In the genomic region with DNA sequence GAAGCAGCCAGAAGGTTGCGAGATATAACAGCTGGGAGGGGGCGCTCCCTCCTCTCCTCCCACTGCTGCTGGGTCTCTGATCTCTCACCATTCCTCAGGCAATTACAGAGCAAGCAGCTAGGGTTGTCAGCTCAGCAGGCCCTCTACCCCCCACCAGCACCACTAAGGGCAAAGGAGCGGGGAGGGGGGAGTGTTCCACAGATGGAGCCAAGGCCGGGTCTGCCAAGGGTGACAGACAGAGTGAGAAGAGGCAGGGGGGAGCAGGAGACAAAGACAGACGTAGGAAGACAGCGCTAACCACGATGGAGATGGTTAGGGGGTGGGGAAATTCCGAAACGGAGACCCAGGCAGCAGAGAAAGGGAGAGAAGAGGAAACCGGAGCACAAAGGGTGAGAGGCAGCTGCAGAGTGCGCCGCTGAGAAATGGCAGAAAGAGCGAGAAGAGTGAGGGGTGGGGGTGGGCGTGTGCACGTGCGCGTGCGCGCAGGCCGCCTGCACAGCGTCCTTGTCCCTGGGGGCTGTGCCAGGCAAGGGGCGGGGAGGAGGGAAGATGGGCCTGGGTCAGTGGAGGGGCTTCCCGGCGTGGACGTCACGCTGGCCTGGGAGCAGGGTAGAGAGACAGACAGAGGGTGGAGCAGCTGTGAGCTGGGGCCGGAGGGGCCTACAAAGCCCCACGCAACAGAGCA, we compare ENCODE assay signal across 11 cellular contexts. TPM values are rescaled to one million over a fixed set of nuclear protein-coding genes. Genes with fewer than 3 reads are reported as not detected.
DNase-seq lines count a peak whose midpoint lies in the region; ATAC-seq and TF ChIP-seq lines count a peak whose summit lies in the region.
"Had no signal": no experiment of that assay in that cellular context is flagged by ENCODE, and none has a peak within 500 bp of the region (broad histone marks: within the 10 kb centered on the region; RNA-seq: fewer than 3 reads in every experiment).

No MANE protein-coding gene starts in this region.

- no peaks in the 10 kb centered on the region for H3K9me3 ChIP-seq in CD8-positive, alpha-beta T cell (ENCODE audit: low read length)
- H3K9me3 ChIP-seq in HUES64 (ENCODE audit: insufficient read depth, low read depth, low read length), result no peaks in the 10 kb centered on the region
- H3K9me3 ChIP-seq: breast epithelium, neutrophil had no signal

- CTCF ChIA-PET in CD8-positive, alpha-beta T cell (lab: Charles Lee), result no interaction called here

- H3K36me3 ChIP-seq in CD8-positive, alpha-beta T cell (ENCODE audit: insufficient read depth, low read length), result no peaks in the 10 kb centered on the region
- no peaks in the 10 kb centered on the region for H3K36me3 ChIP-seq in HUES64 (ENCODE audit: insufficient read depth, low read length)
- H3K36me3 ChIP-seq: breast epithelium, neutrophil had no signal

- H3K36me3 Mint-ChIP-seq in CD8-positive, alpha-beta T cell, result no peaks in the 10 kb centered on the region
- H3K36me3 Mint-ChIP-seq in memory B cell, result peaks cover 11% of the 10 kb centered on the region

- H3K9me3 Mint-ChIP-seq in CD8-positive, alpha-beta T cell, result no peaks in the 10 kb centered on the region
- no peaks in the 10 kb centered on the region for H3K9me3 Mint-ChIP-seq in memory B cell

- H3K4me3 Mint-ChIP-seq in CD8-positive, alpha-beta T cell, result no peak overlapping the region
- H3K4me3 Mint-ChIP-seq in memory B cell, result peak overlapping the region; percentile 9

- no peak overlapping the region for H3K27ac Mint-ChIP-seq in CD8-positive, alpha-beta T cell
- H3K27ac Mint-ChIP-seq in memory B cell, result no peak overlapping the region

- no peaks in the 10 kb centered on the region for H3K27me3 ChIP-seq in CD8-positive, alpha-beta T cell (ENCODE audit: insufficient read depth, low read length)
- no peaks in the 10 kb centered on the region for H3K27me3 ChIP-seq in HUES64 (ENCODE audit: insufficient read depth, low read length)

- 3% methylated on average over 28 of the region's 28 CpGs for WGBS in HUES64

- H3K9ac ChIP-seq in HUES64 (ENCODE audit: low read depth, low read length), result no peak overlapping the region

- ATAC-seq in CD8-positive, alpha-beta T cell, result peak; percentile 29
- ATAC-seq in memory B cell (ENCODE audit: low read depth), result peak; percentile 56
- ATAC-seq in GM21717 (IDR thresholded peaks at IDR 0.05; ENCODE audit: unreplicated experiment), result no peak

- intact Hi-C loops in CD8-positive, alpha-beta T cell (cut with DNase I, micrococcal nuclease), result no loop called here

- H3K27ac ChIP-seq in CD8-positive, alpha-beta T cell (ENCODE audit: low read depth, low read length), result no peak overlapping the region
- H3K27ac ChIP-seq in HUES64 (ENCODE audit: low read depth, low read length), result no peak overlapping the region
- H3K27ac ChIP-seq: breast epithelium, neutrophil had no signal

- no peak overlapping the region for H3K4me3 ChIP-seq in CD8-positive, alpha-beta T cell (ENCODE audit: low read depth, low read length)
- H3K4me3 ChIP-seq in HUES64 (ENCODE audit: low read length), result peak overlapping the region; percentile 33
- H3K4me3 ChIP-seq: breast epithelium had no signal

- POLR2A ChIA-PET in CD8-positive, alpha-beta T cell (lab: Charles Lee), result no interaction called here

- H3K27me3 Mint-ChIP-seq in CD8-positive, alpha-beta T cell (ENCODE audit: low read depth), result peaks cover 18% of the 10 kb centered on the region
- peaks cover 22% of the 10 kb centered on the region for H3K27me3 Mint-ChIP-seq in memory B cell

- H3K4me1 ChIP-seq in CD8-positive, alpha-beta T cell (ENCODE audit: insufficient read depth, low read length), result no peaks in the 10 kb centered on the region
- H3K4me1 ChIP-seq in HUES64 (ENCODE audit: insufficient read depth, low read length), result peaks cover 41% of the 10 kb centered on the region
- H3K4me1 ChIP-seq: breast epithelium had no signal

- peaks cover 11% of the 10 kb centered on the region for H3K4me1 Mint-ChIP-seq in CD8-positive, alpha-beta T cell (ENCODE audit: low read depth)
- peaks cover 20% of the 10 kb centered on the region for H3K4me1 Mint-ChIP-seq in memory B cell

- no peak for TF ChIP-seq CTCF in CD8-positive, alpha-beta T cell (IDR thresholded peaks at IDR 0.05)

- peak in 1 of 7 experiments; percentile 34 for DNase-seq in CD8-positive, alpha-beta T cell
- peak; percentile 75 for DNase-seq in SK-N-DZ (ENCODE audit: low spot score)
- no peak for DNase-seq in memory B cell (ENCODE audit: low spot score in 2 of 2)
- no peak for DNase-seq in stimulated activated naive CD4-positive, alpha-beta T cell treated with Interleukin-2 at 50 U/mL for 16 hours (lab: John Stamatoyannopoulos, UW)
- DNase-seq in mucosa of gallbladder (ENCODE audit: low spot score), result no peak
- no peak for DNase-seq in OCI-M2 (lab: John Stamatoyannopoulos, UW; ENCODE audit: unreplicated experiment)

RNA-seq across cellular contexts. Expression of a gene that starts 6.9 kb away (rescaled TPM):
- total RNA-seq in CD8-positive, alpha-beta T cell, result under 1 TPM in 1 of 2 experiments, not detected in 1; 0.05 TPM
- 11.7 TPM for polyA plus RNA-seq in HUES64 (2013, experiment 1 of 2)
- polyA plus RNA-seq in HUES64 (2013, experiment 2 of 2), result 12.6 TPM
- polyA plus RNA-seq in SK-N-DZ (2014; cell fraction: cytosol; rRNA removed), result 45.6 and 63.6 TPM in 2 replicates
- polyA plus RNA-seq in SK-N-DZ (2014; cell fraction: nucleus; rRNA removed), result 53.1 and 95.1 TPM in 2 replicates
- 10.0 TPM for total RNA-seq in mucosa of gallbladder

RNA-seq across cellular contexts. Expression of a gene that starts 25.4 kb away (rescaled TPM):
- not detected for total RNA-seq in CD8-positive, alpha-beta T cell
- polyA plus RNA-seq in HUES64 (2013, experiment 1 of 2), result not detected
- not detected for polyA plus RNA-seq in HUES64 (2013, experiment 2 of 2)
- polyA plus RNA-seq in SK-N-DZ (2014; cell fraction: cytosol; rRNA removed), result not detected in 2 replicates
- polyA plus RNA-seq in SK-N-DZ (2014; cell fraction: nucleus; rRNA removed), result 0.22 TPM in 1 of 2 replicates, not detected in the other
- 1.1 TPM for total RNA-seq in mucosa of gallbladder
- total RNA-seq: frontal cortex had no signal

RNA-seq across cellular contexts. Expression of a gene that starts 47.0 kb away (rescaled TPM):
- 100 to 1,000 TPM; 432 to 440 TPM for total RNA-seq in CD8-positive, alpha-beta T cell
- 15.3 TPM for polyA plus RNA-seq in HUES64 (2013, experiment 1 of 2)
- 18.2 TPM for polyA plus RNA-seq in HUES64 (2013, experiment 2 of 2)
- polyA plus RNA-seq in SK-N-DZ (2014; cell fraction: cytosol; rRNA removed), result 10.6 and 14.9 TPM in 2 replicates
- polyA plus RNA-seq in SK-N-DZ (2014; cell fraction: nucleus; rRNA removed), result 128 and 146 TPM in 2 replicates
- total RNA-seq in mucosa of gallbladder, result 53.8 TPM

RNA-seq across cellular contexts. Expression of a gene that starts 48.8 kb away (rescaled TPM):
- 10 to 100 TPM; 10.9 to 11.9 TPM for total RNA-seq in CD8-positive, alpha-beta T cell
- 82.2 TPM for polyA plus RNA-seq in HUES64 (2013, experiment 1 of 2)
- 78.3 TPM for polyA plus RNA-seq in HUES64 (2013, experiment 2 of 2)
- 45.5 and 63.5 TPM in 2 replicates for polyA plus RNA-seq in SK-N-DZ (2014; cell fraction: cytosol; rRNA removed)
- 267 and 281 TPM in 2 replicates for polyA plus RNA-seq in SK-N-DZ (2014; cell fraction: nucleus; rRNA removed)
- total RNA-seq in mucosa of gallbladder, result 15.1 TPM

RNA-seq across cellular contexts. Expression of a gene that starts 55.7 kb away (rescaled TPM):
- 10 to 100 TPM; 34.4 to 35.3 TPM for total RNA-seq in CD8-positive, alpha-beta T cell
- polyA plus RNA-seq in HUES64 (2013, experiment 1 of 2), result 88.5 TPM
- 80.7 TPM for polyA plus RNA-seq in HUES64 (2013, experiment 2 of 2)
- polyA plus RNA-seq in SK-N-DZ (2014; cell fraction: cytosol; rRNA removed), result 135 and 149 TPM in 2 replicates
- polyA plus RNA-seq in SK-N-DZ (2014; cell fraction: nucleus; rRNA removed), result 176 and 329 TPM in 2 replicates
- 81.6 TPM for total RNA-seq in mucosa of gallbladder
